ENCODE assay signal across 6 cellular contexts in the genomic region with DNA sequence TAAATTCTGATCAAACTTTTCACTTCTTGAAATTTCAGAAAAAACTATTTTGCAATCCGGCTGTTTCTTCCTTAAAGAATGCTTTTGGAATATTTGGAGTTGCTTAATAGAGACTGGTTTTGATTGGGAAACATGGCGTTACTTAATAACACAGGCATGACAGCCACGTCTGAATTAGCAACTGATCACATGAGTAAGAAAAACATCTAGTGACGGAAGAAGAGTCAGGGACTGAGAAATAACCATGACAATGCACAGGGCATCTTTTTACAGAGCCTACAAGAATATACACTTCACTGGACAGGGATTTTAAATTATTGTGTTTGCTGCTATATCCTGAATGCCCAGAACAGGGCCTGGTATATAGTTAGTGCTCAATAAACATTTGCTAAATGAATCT. TPM values are rescaled to one million over a fixed set of nuclear protein-coding genes. Genes with fewer than 3 reads are reported as not detected.
"Had no signal": no experiment of that assay in that cellular context is flagged by ENCODE, and none has a peak within 500 bp of the region (broad histone marks: within the 10 kb centered on the region; RNA-seq: fewer than 3 reads in every experiment).

No MANE protein-coding gene starts in this region.

RNA-seq across cellular contexts. Expression of a gene that starts 25.1 kb away (rescaled TPM):
- total RNA-seq: activated CD8-positive, alpha-beta T cell treated with anti-CD3 and anti-CD28 coated beads, Interleukin-2, amount 10 ng/mL, durations not matched to agents 7 days and 5 days; activated naive CD8-positive, alpha-beta T cell treated with anti-CD3 and anti-CD28 coated beads, Interleukin-2, amount 10 ng/mL, durations not matched to agents 7 days and 5 days; MCF 10A; PC-9; T-helper 17 cell; WTC11 had no signal
